In genomic region chr20:20780127-20780822, GRCh38 we compare ENCODE assay signal across 2 cellular contexts.
TF ChIP-seq lines count a peak whose summit lies in the region.

No MANE protein-coding gene starts in this region.

TF ChIP-seq in liver, 16 proteins besides CTCF, POLR2A, EP300 and RAD21 (continued from another document):
- TF ChIP-seq, protein P1, sequence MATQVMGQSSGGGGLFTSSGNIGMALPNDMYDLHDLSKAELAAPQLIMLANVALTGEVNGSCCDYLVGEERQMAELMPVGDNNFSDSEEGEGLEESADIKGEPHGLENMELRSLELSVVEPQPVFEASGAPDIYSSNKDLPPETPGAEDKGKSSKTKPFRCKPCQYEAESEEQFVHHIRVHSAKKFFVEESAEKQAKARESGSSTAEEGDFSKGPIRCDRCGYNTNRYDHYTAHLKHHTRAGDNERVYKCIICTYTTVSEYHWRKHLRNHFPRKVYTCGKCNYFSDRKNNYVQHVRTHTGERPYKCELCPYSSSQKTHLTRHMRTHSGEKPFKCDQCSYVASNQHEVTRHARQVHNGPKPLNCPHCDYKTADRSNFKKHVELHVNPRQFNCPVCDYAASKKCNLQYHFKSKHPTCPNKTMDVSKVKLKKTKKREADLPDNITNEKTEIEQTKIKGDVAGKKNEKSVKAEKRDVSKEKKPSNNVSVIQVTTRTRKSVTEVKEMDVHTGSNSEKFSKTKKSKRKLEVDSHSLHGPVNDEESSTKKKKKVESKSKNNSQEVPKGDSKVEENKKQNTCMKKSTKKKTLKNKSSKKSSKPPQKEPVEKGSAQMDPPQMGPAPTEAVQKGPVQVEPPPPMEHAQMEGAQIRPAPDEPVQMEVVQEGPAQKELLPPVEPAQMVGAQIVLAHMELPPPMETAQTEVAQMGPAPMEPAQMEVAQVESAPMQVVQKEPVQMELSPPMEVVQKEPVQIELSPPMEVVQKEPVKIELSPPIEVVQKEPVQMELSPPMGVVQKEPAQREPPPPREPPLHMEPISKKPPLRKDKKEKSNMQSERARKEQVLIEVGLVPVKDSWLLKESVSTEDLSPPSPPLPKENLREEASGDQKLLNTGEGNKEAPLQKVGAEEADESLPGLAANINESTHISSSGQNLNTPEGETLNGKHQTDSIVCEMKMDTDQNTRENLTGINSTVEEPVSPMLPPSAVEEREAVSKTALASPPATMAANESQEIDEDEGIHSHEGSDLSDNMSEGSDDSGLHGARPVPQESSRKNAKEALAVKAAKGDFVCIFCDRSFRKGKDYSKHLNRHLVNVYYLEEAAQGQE (IDR thresholded peaks at IDR 0.05), result no peak
- no peak for TF ChIP-seq HNF4G (IDR thresholded peaks at IDR 0.05)
- no peak for TF ChIP-seq ATF3 (IDR thresholded peaks at IDR 0.05)

TF ChIP-seq in SK-N-SH treated with all-trans-retinoic acid at 6 μM for 48 hours, 23 proteins besides CTCF, POLR2A, EP300 and RAD21 (continued from another document):
- TF ChIP-seq ARNTL (CRISPR knock-in tag; IDR thresholded peaks at IDR 0.05; ENCODE audit: borderline replicate concordance, low read depth), result no peak
- TF ChIP-seq ZNF8 (CRISPR knock-in tag; IDR thresholded peaks at IDR 0.05), result no peak
- TF ChIP-seq POU6F1 (CRISPR knock-in tag; IDR thresholded peaks at IDR 0.05; ENCODE audit: borderline replicate concordance, low read depth), result no peak
- TF ChIP-seq, protein P2, sequence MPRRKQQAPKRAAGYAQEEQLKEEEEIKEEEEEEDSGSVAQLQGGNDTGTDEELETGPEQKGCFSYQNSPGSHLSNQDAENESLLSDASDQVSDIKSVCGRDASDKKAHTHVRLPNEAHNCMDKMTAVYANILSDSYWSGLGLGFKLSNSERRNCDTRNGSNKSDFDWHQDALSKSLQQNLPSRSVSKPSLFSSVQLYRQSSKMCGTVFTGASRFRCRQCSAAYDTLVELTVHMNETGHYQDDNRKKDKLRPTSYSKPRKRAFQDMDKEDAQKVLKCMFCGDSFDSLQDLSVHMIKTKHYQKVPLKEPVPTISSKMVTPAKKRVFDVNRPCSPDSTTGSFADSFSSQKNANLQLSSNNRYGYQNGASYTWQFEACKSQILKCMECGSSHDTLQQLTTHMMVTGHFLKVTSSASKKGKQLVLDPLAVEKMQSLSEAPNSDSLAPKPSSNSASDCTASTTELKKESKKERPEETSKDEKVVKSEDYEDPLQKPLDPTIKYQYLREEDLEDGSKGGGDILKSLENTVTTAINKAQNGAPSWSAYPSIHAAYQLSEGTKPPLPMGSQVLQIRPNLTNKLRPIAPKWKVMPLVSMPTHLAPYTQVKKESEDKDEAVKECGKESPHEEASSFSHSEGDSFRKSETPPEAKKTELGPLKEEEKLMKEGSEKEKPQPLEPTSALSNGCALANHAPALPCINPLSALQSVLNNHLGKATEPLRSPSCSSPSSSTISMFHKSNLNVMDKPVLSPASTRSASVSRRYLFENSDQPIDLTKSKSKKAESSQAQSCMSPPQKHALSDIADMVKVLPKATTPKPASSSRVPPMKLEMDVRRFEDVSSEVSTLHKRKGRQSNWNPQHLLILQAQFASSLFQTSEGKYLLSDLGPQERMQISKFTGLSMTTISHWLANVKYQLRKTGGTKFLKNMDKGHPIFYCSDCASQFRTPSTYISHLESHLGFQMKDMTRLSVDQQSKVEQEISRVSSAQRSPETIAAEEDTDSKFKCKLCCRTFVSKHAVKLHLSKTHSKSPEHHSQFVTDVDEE (CRISPR knock-in tag; IDR thresholded peaks at IDR 0.05), result no peak
- no peak for TF ChIP-seq SNAI2 (CRISPR knock-in tag; IDR thresholded peaks at IDR 0.05)
- no peak for TF ChIP-seq ZFP30 (CRISPR knock-in tag; IDR thresholded peaks at IDR 0.05)
- TF ChIP-seq ZFP3 (CRISPR knock-in tag; IDR thresholded peaks at IDR 0.05), result no peak
